Comparison of ENCODE assay signal across 23 cellular contexts in genomic region chr2:127046579-127046978, GRCh38.
DNase-seq lines count a peak whose midpoint lies in the region; ATAC-seq, FAIRE-seq and TF ChIP-seq lines count a peak whose summit lies in the region.
"Had no signal": no experiment of that assay in that cellular context is flagged by ENCODE, and none has a peak within 500 bp of the region (broad histone marks: within the 10 kb centered on the region; RNA-seq: fewer than 3 reads in every experiment).

No MANE protein-coding gene starts in this region.

- TF ChIP-seq CTCF in Peyer's patch (IDR thresholded peaks at IDR 0.05) = no peak
- no peak for TF ChIP-seq CTCF in stomach (IDR thresholded peaks at IDR 0.05)

- no peaks in the 10 kb centered on the region for H3K4me1 Mint-ChIP-seq in activated T-cell treated with anti-CD3 and anti-CD28 coated beads, Interleukin-2, amount 50 U/mL, for 72 hours (ENCODE audit: low read depth)

- no peaks in the 10 kb centered on the region for H3K27me3 Mint-ChIP-seq in activated T-cell treated with anti-CD3 and anti-CD28 coated beads, Interleukin-2, amount 50 U/mL, for 72 hours (ENCODE audit: low read depth)
- H3K27me3 Mint-ChIP-seq: activated CD4-positive, alpha-beta memory T cell treated with anti-CD3 and anti-CD28 coated beads, Interleukin-2, amount 10 ng/mL, durations not matched to agents 7 days and 5 days; activated naive CD4-positive, alpha-beta T cell treated with anti-CD3 and anti-CD28 coated beads, Interleukin-2, amount 50 U/mL, for 24 hours had no signal

- H3K27me3 ChIP-seq in Peyer's patch = no peaks in the 10 kb centered on the region
- H3K27me3 ChIP-seq in stomach = no peaks in the 10 kb centered on the region
- H3K27me3 ChIP-seq: left lung, spleen had no signal

- H3K4me1 ChIP-seq in Peyer's patch (peaks cover 0 to 7% (median 3%) of the 10 kb centered on the region in 4 donors), stomach (peaks cover 0 to 14% (median 4%) of the 10 kb centered on the region in 4 donors)

- no peaks in the 10 kb centered on the region for H3K9me3 ChIP-seq in Peyer's patch
- no peaks in the 10 kb centered on the region for H3K9me3 ChIP-seq in stomach
- H3K9me3 ChIP-seq: left lung, spleen had no signal

- no peaks in the 10 kb centered on the region for H3K36me3 Mint-ChIP-seq in activated T-cell treated with anti-CD3 and anti-CD28 coated beads, Interleukin-2, amount 50 U/mL, for 72 hours (ENCODE audit: insufficient read depth in 2 of 2)

- no peak for TF ChIP-seq EP300 in stomach (IDR thresholded peaks at IDR 0.05)

- TF ChIP-seq POLR2A in Peyer's patch (IDR thresholded peaks at IDR 0.05) (no peak), stomach (IDR thresholded peaks at IDR 0.05) (no peak)

- no peaks in the 10 kb centered on the region for H3K9me3 Mint-ChIP-seq in activated T-cell treated with anti-CD3 and anti-CD28 coated beads, Interleukin-2, amount 50 U/mL, for 72 hours
- H3K9me3 Mint-ChIP-seq: activated CD4-positive, alpha-beta memory T cell treated with anti-CD3 and anti-CD28 coated beads, Interleukin-2, amount 10 ng/mL, durations not matched to agents 7 days and 5 days; activated naive CD4-positive, alpha-beta T cell treated with anti-CD3 and anti-CD28 coated beads, Interleukin-2, amount 50 U/mL, for 24 hours had no signal

- peak; percentile 12 for DNase-seq in activated T-cell treated with anti-CD3 and anti-CD28 coated beads, Interleukin-2, amount 50 U/mL, for 1 hour
- DNase-seq in activated T-cell treated with anti-CD3 and anti-CD28 coated beads, Interleukin-2, amount 50 U/mL, for 72 hours = no peak
- DNase-seq in Peyer's patch = peak in 2 of 3 donors; percentile 39 to 43
- DNase-seq in left colon = peak in 1 of 2 donors; percentile 19
- DNase-seq in stomach = peak; percentile 24
- no peak for DNase-seq in RCC 7860 (ENCODE audit: low spot score)
- DNase-seq in SHP77 (lab: John Stamatoyannopoulos, UW) = no peak
- no peak for DNase-seq in Ammon's horn (ENCODE audit: low spot score)
- DNase-seq: ACHN; activated CD4-positive, alpha-beta memory T cell treated with anti-CD3 and anti-CD28 coated beads, Interleukin-2, amount 10 ng/mL, durations not matched to agents 7 days and 5 days; midbrain; NCI-H1417; NCI-H2107; NCI-H510A treated with DMSO at 0.1 percent for 48 hours; T-helper 1 cell had no signal

- no peak overlapping the region for H3K27ac Mint-ChIP-seq in activated T-cell treated with anti-CD3 and anti-CD28 coated beads, Interleukin-2, amount 50 U/mL, for 72 hours
- H3K27ac Mint-ChIP-seq: activated CD4-positive, alpha-beta memory T cell treated with anti-CD3 and anti-CD28 coated beads, Interleukin-2, amount 10 ng/mL, durations not matched to agents 7 days and 5 days; activated naive CD4-positive, alpha-beta T cell treated with anti-CD3 and anti-CD28 coated beads, Interleukin-2, amount 50 U/mL, for 24 hours had no signal

- no peak overlapping the region for H3K4me3 ChIP-seq in Peyer's patch
- H3K4me3 ChIP-seq in stomach = no peak overlapping the region
- H3K4me3 ChIP-seq: left lung, spleen had no signal

- no peak for FAIRE-seq in RCC 7860 (lab: Jason Lieb, UNC)
- FAIRE-seq: endometrium, urothelium cell line had no signal

- no peak overlapping the region for H3K4me3 Mint-ChIP-seq in activated T-cell treated with anti-CD3 and anti-CD28 coated beads, Interleukin-2, amount 50 U/mL, for 72 hours
- H3K4me3 Mint-ChIP-seq: activated CD4-positive, alpha-beta memory T cell treated with anti-CD3 and anti-CD28 coated beads, Interleukin-2, amount 10 ng/mL, durations not matched to agents 7 days and 5 days; activated naive CD4-positive, alpha-beta T cell treated with anti-CD3 and anti-CD28 coated beads, Interleukin-2, amount 50 U/mL, for 24 hours had no signal

- peaks cover 0 to 8% (median 0%) of the 10 kb centered on the region in 3 donors for H3K36me3 ChIP-seq in Peyer's patch
- peaks cover 6 to 41% (median 29%) of the 10 kb centered on the region in 4 donors for H3K36me3 ChIP-seq in stomach

- H3K27ac ChIP-seq in Peyer's patch = no peak overlapping the region
- H3K27ac ChIP-seq in stomach = no peak overlapping the region
- H3K27ac ChIP-seq: C4-2B, HL-60, left lung, spleen, VCaP had no signal

- 57 to 79% (median 71%) methylated on average over 3 of the region's 3 CpGs for WGBS in stomach, 5 donors

- no peak for ATAC-seq in activated T-cell treated with anti-CD3 and anti-CD28 coated beads, Interleukin-2, amount 50 U/mL, for 72 hours (replicated peaks in 1 of 2)
- ATAC-seq in left colon = peak; percentile 37
- ATAC-seq: left lung had no signal

- intact Hi-C loops in left colon (cut with DNase I, micrococcal nuclease) (no loop called here), stomach (cut with DNase I; ENCODE audit: low total_unique reads) (no loop called here)

Comparison
In these comparisons a context has a peak if more than half of its experiments do, and no peak if none do; other contexts are left out.
1. DNase-seq: peak in activated T-cell treated with anti-CD3 and anti-CD28 coated beads, Interleukin-2, amount 50 U/mL, for 1 hour (single experiment), Peyer's patch (2 of 3) and stomach (single experiment); none in activated T-cell treated with anti-CD3 and anti-CD28 coated beads, Interleukin-2, amount 50 U/mL, for 72 hours (0 of 2), RCC 7860 (single experiment), SHP77 (0 of 2) and Ammon's horn (single experiment).